Comparison of ENCODE assay signal across 8 cellular contexts in genomic region chrX:102599950-102600579, GRCh38. TPM values are rescaled to one million over a fixed set of nuclear protein-coding genes. Genes with fewer than 3 reads are reported as not detected.
DNase-seq lines count a peak whose midpoint lies in the region; ATAC-seq and TF ChIP-seq lines count a peak whose summit lies in the region.

No MANE protein-coding gene starts in this region.

- no peak for TF ChIP-seq CTCF in WI38 (IDR thresholded peaks at IDR 0.05; ENCODE audit: low read depth, low read length)
- no peak for TF ChIP-seq CTCF in gastroesophageal sphincter (IDR thresholded peaks at IDR 0.05)

- peaks cover 43% of the 10 kb centered on the region for H3K4me1 Mint-ChIP-seq in activated naive CD4-positive, alpha-beta T cell treated with anti-CD3 and anti-CD28 coated beads, Interleukin-2, amount 50 U/mL, for 24 hours

- peak overlapping the region; percentile 17 for H4K91ac ChIP-seq in trophoblast cell (ENCODE audit: low read depth, low read length)

- H2AFZ ChIP-seq in trophoblast cell (ENCODE audit: insufficient read depth, low read length, poor library complexity) = peak overlapping the region; percentile 54

- H2BK5ac ChIP-seq in trophoblast cell (ENCODE audit: low read depth, low read length, poor library complexity) = no peak overlapping the region

- no peak overlapping the region for H2AK5ac ChIP-seq in trophoblast cell (ENCODE audit: low read length)

- H3K36me3 ChIP-seq in gastroesophageal sphincter = peaks cover 0 to 4% of the 10 kb centered on the region in 2 donors
- H3K36me3 ChIP-seq in trophoblast cell (ENCODE audit: control insufficient read depth in 1 of 2, insufficient read depth in 2 of 2, low read length in 2 of 2) = peaks cover 6 to 12% of the 10 kb centered on the region in 2 experiments

- no peaks in the 10 kb centered on the region for H3K27me3 ChIP-seq in gastroesophageal sphincter
- no peaks in the 10 kb centered on the region for H3K27me3 ChIP-seq in trophoblast cell (ENCODE audit: insufficient read depth, low read length)

- ATAC-seq in HG03139 (IDR thresholded peaks at IDR 0.05; ENCODE audit: unreplicated experiment) (peak; percentile 18), gastroesophageal sphincter (no peak)

- DNase-seq in activated naive CD4-positive, alpha-beta T cell (lab: John Stamatoyannopoulos, UW) = no peak
- peak in 1 of 2 donors; percentile 22 for DNase-seq in trophoblast cell
- no peak for DNase-seq in SHP77 (lab: John Stamatoyannopoulos, UW)
- DNase-seq in HuH-7 (ENCODE audit: low spot score) = no peak

- peak overlapping the region; percentile 75 for H4K8ac ChIP-seq in trophoblast cell (ENCODE audit: low read depth, low read length)

- H3K27ac Mint-ChIP-seq in activated naive CD4-positive, alpha-beta T cell treated with anti-CD3 and anti-CD28 coated beads, Interleukin-2, amount 50 U/mL, for 24 hours = peak overlapping the region; percentile 98

- H3K9me3 ChIP-seq in gastroesophageal sphincter (no peaks in the 10 kb centered on the region), trophoblast cell (ENCODE audit: insufficient read depth, low read depth, low read length) (no peaks in the 10 kb centered on the region)

- no peaks in the 10 kb centered on the region for H3K27me3 Mint-ChIP-seq in activated naive CD4-positive, alpha-beta T cell treated with anti-CD3 and anti-CD28 coated beads, Interleukin-2, amount 50 U/mL, for 24 hours

- H3K36me3 Mint-ChIP-seq in activated naive CD4-positive, alpha-beta T cell treated with anti-CD3 and anti-CD28 coated beads, Interleukin-2, amount 50 U/mL, for 24 hours = peaks cover 4% of the 10 kb centered on the region

- H3K9ac ChIP-seq in trophoblast cell (ENCODE audit: low read length) = peak overlapping the region; percentile 84

- H3K4me3 ChIP-seq in WI38 (ENCODE audit: low read depth, low read length) (peak overlapping the region; percentile 68), gastroesophageal sphincter (peak overlapping the region; percentile 61 to 87), trophoblast cell (ENCODE audit: low read depth, low read length) (peak overlapping the region; percentile 83)

- no peaks in the 10 kb centered on the region for H3K9me3 Mint-ChIP-seq in activated naive CD4-positive, alpha-beta T cell treated with anti-CD3 and anti-CD28 coated beads, Interleukin-2, amount 50 U/mL, for 24 hours

- H3K18ac ChIP-seq in trophoblast cell (ENCODE audit: low read length) = no peak overlapping the region

- H3K14ac ChIP-seq in trophoblast cell (ENCODE audit: low read length) = peak overlapping the region; percentile 77

- peak overlapping the region; percentile 68 for H4K12ac ChIP-seq in trophoblast cell (ENCODE audit: low read depth, low read length)

- H3K4me1 ChIP-seq in gastroesophageal sphincter (peaks cover 0 to 15% (median 0%) of the 10 kb centered on the region in 3 donors), trophoblast cell (ENCODE audit: control insufficient read depth in 1 of 2, insufficient read depth in 2 of 2, low read length in 2 of 2) (peaks cover 0 to 2% of the 10 kb centered on the region in 2 experiments)

- no peak for TF ChIP-seq EP300 in gastroesophageal sphincter (IDR thresholded peaks at IDR 0.05)

- H2BK120ac ChIP-seq in trophoblast cell (ENCODE audit: insufficient read depth, low read length, poor library complexity) = no peak overlapping the region

- no peak overlapping the region for H3K4ac ChIP-seq in trophoblast cell (ENCODE audit: low read depth, low read length)

- H3K4me3 Mint-ChIP-seq in activated naive CD4-positive, alpha-beta T cell treated with anti-CD3 and anti-CD28 coated beads, Interleukin-2, amount 50 U/mL, for 24 hours = peak overlapping the region; percentile 95

- H3K79me2 ChIP-seq in trophoblast cell (ENCODE audit: control insufficient read depth, insufficient read depth, low read length, poor library complexity) = peaks cover 6% of the 10 kb centered on the region

- H3K4me2 ChIP-seq in trophoblast cell (ENCODE audit: low read length) = peak overlapping the region; percentile 59

- H3K79me1 ChIP-seq in trophoblast cell (ENCODE audit: low read length) = peaks cover 8% of the 10 kb centered on the region

- WGBS in gastroesophageal sphincter (ENCODE audit: low coverage in 1 of 2), 2 donors = 3 to 31% methylated on average over 4 to 6 of the region's 6 CpGs
- no CpG with 5 or more reads among the region's 6 CpGs for WGBS in trophoblast cell (ENCODE audit: extremely low coverage, insufficient coverage, insufficient read length)

- H3K27ac ChIP-seq in gastroesophageal sphincter = peak overlapping the region; percentile 40 to 81 (median 71)
- H3K27ac ChIP-seq in trophoblast cell (ENCODE audit: low read depth, low read length) = no peak overlapping the region

- H3K23ac ChIP-seq in trophoblast cell (ENCODE audit: low read length) = no peak overlapping the region

- H2BK12ac ChIP-seq in trophoblast cell (ENCODE audit: low read length) = no peak overlapping the region

- no peak for TF ChIP-seq POLR2A in gastroesophageal sphincter (IDR thresholded peaks at IDR 0.05)

RNA-seq across cellular contexts. Expression of gene ARMCX5, which starts 0.8 kb away (rescaled TPM):
- total RNA-seq in gastroesophageal sphincter = 10 to 100 TPM in 3 of 4 donors, 1 to 10 TPM in 1; 4.6 to 16.4 (median 10.7) TPM
- 6.4 and 6.9 TPM in 2 replicates for polyA plus RNA-seq in trophoblast cell (2013)

RNA-seq across cellular contexts. Expression of gene GPRASP1, which starts 51.2 kb away (rescaled TPM):
- 10 to 100 TPM; 10.8 to 33.8 (median 22.0) TPM for total RNA-seq in gastroesophageal sphincter
- 0.42 and 0.43 TPM in 2 replicates for polyA plus RNA-seq in trophoblast cell (2013)
